ENCODE assay signal across 14 cellular contexts in genomic region chr1:161994153-161994814, GRCh38. TPM values are rescaled to one million over a fixed set of nuclear protein-coding genes. Genes with fewer than 3 reads are reported as not detected.
DNase-seq lines count a peak whose midpoint lies in the region; ATAC-seq and TF ChIP-seq lines count a peak whose summit lies in the region.
"Had no signal": no experiment of that assay in that cellular context is flagged by ENCODE, and none has a peak within 500 bp of the region (broad histone marks: within the 10 kb centered on the region; RNA-seq: fewer than 3 reads in every experiment).

No MANE protein-coding gene starts in this region.

- POLR2A ChIA-PET in activated CD8-positive, alpha-beta T cell treated with anti-CD3 and anti-CD28 coated beads for 36 hours (lab: Charles Lee) = interaction anchor here (1.0 kb wide), 1 partner anchor 10 kb away, joined by 3 read pairs; no protein-coding TSS in a partner anchor

- WGBS in tibial nerve, 2 donors = 19 to 21% methylated on average over 11 of the region's 11 CpGs

- H3K27me3 ChIP-seq in fibroblast of lung (ENCODE audit: control insufficient read depth, insufficient read depth, low read length) (no peaks in the 10 kb centered on the region), tibial nerve (no peaks in the 10 kb centered on the region), MG63 (no peaks in the 10 kb centered on the region)

- intact Hi-C loops in activated CD8-positive, alpha-beta T cell treated with anti-CD3 and anti-CD28 coated beads for 36 hours (cut with micrococcal nuclease) = no loop called here

- peaks cover 2% of the 10 kb centered on the region for H3K36me3 ChIP-seq in fibroblast of lung (ENCODE audit: control insufficient read depth, insufficient read depth, low read length)
- H3K36me3 ChIP-seq in tibial nerve = peaks cover 0 to 57% (median 0%) of the 10 kb centered on the region in 3 donors
- H3K36me3 ChIP-seq in MG63 = no peaks in the 10 kb centered on the region; the same call in 1 of the 2 replicates
- H3K36me3 ChIP-seq: prostate gland had no signal

- no peaks in the 10 kb centered on the region for H3K79me2 ChIP-seq in fibroblast of lung (ENCODE audit: control insufficient read depth, insufficient read depth, low read length)

- peak overlapping the region; percentile 30 for H3K4me2 ChIP-seq in fibroblast of lung (ENCODE audit: extremely low read depth, insufficient read depth, low read length)

- H3K27ac Mint-ChIP-seq in activated CD8-positive, alpha-beta T cell treated with anti-CD3 and anti-CD28 coated beads for 36 hours = no peak overlapping the region

- TF ChIP-seq POLR2A in tibial nerve (IDR thresholded peaks at IDR 0.05) = peak in 1 of 2 donors; percentile 29

- ATAC-seq in activated CD8-positive, alpha-beta T cell treated with anti-CD3 and anti-CD28 coated beads for 36 hours = no peak

- H3K9me3 Mint-ChIP-seq in activated CD8-positive, alpha-beta T cell treated with anti-CD3 and anti-CD28 coated beads for 36 hours = peaks cover 1% of the 10 kb centered on the region

- TF ChIP-seq EP300 in tibial nerve (IDR thresholded peaks at IDR 0.05) = peak; percentile 30 to 83

- H2AFZ ChIP-seq in fibroblast of lung (ENCODE audit: low read length) = no peak overlapping the region

- peaks cover 2% of the 10 kb centered on the region for H3K27me3 Mint-ChIP-seq in activated CD8-positive, alpha-beta T cell treated with anti-CD3 and anti-CD28 coated beads for 36 hours

- CTCF ChIA-PET in activated CD8-positive, alpha-beta T cell treated with anti-CD3 and anti-CD28 coated beads for 36 hours (lab: Charles Lee) = no interaction called here

- no peak overlapping the region for H3K9ac ChIP-seq in fibroblast of lung (ENCODE audit: insufficient read depth, low read length)

- H3K27ac ChIP-seq in fibroblast of lung (ENCODE audit: insufficient read depth, low read length) (no peak overlapping the region), tibial nerve (peak overlapping the region; percentile 5 to 90 (median 66))
- H3K27ac ChIP-seq: prostate gland had no signal

- no peaks in the 10 kb centered on the region for H3K36me3 Mint-ChIP-seq in activated CD8-positive, alpha-beta T cell treated with anti-CD3 and anti-CD28 coated beads for 36 hours (ENCODE audit: low read depth)

- H4K20me1 ChIP-seq in fibroblast of lung (ENCODE audit: control insufficient read depth, extremely low read depth, insufficient read depth, low read length) = no peaks in the 10 kb centered on the region

- no peak for TF ChIP-seq CTCF in fibroblast of lung (conservative IDR thresholded peaks at IDR 0.05 in 1 of 2, IDR thresholded peaks at IDR 0.05 in 1 of 2; ENCODE audit: low read depth in 1 of 2, low read length in 2 of 2)
- TF ChIP-seq CTCF in tibial nerve (IDR thresholded peaks at IDR 0.05) = peak in 1 of 5 experiments; percentile 10
- TF ChIP-seq CTCF in activated CD8-positive, alpha-beta T cell treated with anti-CD3 and anti-CD28 coated beads for 36 hours (IDR thresholded peaks at IDR 0.05) = no peak

- no peaks in the 10 kb centered on the region for H3K4me1 Mint-ChIP-seq in activated CD8-positive, alpha-beta T cell treated with anti-CD3 and anti-CD28 coated beads for 36 hours (ENCODE audit: low read depth)

- H3K4me1 ChIP-seq in fibroblast of lung (ENCODE audit: control insufficient read depth, extremely low read depth, insufficient read depth, low read length) = peaks cover under 1% of the 10 kb centered on the region
- H3K4me1 ChIP-seq in tibial nerve = peaks cover 0 to 40% (median 15%) of the 10 kb centered on the region in 4 donors
- H3K4me1 ChIP-seq: prostate gland had no signal

- H3K4me3 Mint-ChIP-seq in activated CD8-positive, alpha-beta T cell treated with anti-CD3 and anti-CD28 coated beads for 36 hours = no peak overlapping the region

- H3K4me3 ChIP-seq in fibroblast of lung (replicated peaks in 1 of 4; ENCODE audit: control extremely low read depth in 1 of 4, insufficient read depth in 1 of 4, low read depth in 3 of 4, low read length in 4 of 4) (no peak overlapping the region), tibial nerve (peak overlapping the region in 2 of 4 donors; percentile 12 to 15), MG63 (no peak overlapping the region)
- H3K4me3 ChIP-seq: lung, prostate gland had no signal

- H3K9me3 ChIP-seq in fibroblast of lung (ENCODE audit: control insufficient read depth, insufficient read depth, low read depth, low read length) = no peaks in the 10 kb centered on the region
- peaks cover 0 to 6% (median 0%) of the 10 kb centered on the region in 4 donors for H3K9me3 ChIP-seq in tibial nerve
- peaks cover 7% of the 10 kb centered on the region for H3K9me3 ChIP-seq in MG63
- H3K9me3 ChIP-seq: prostate gland had no signal

- DNase-seq in RPMI7951 (ENCODE audit: low read depth) = peak; percentile 98
- peak; percentile 55 to 85 for DNase-seq in fibroblast of lung (ENCODE audit: low read depth in 2 of 2)
- peak; percentile 24 for DNase-seq in mucosa of gallbladder (ENCODE audit: low spot score)
- DNase-seq in tibial nerve (ENCODE audit: low spot score in 2 of 2) = no peak
- DNase-seq in stimulated activated CD4-positive, alpha-beta T cell treated with anti-CD3 and anti-CD28 coated beads, Interleukin-15, amount 100 ng/mL, for 24 hours = no peak
- DNase-seq in NCI-H526 treated with DMSO at 0.1 percent for 48 hours (lab: John Stamatoyannopoulos, UW) = no peak
- DNase-seq in MG63 = no peak
- DNase-seq in activated CD8-positive, alpha-beta T cell treated with anti-CD3 and anti-CD28 coated beads for 36 hours = no peak
- DNase-seq: activated CD4-positive, alpha-beta T cell treated with anti-CD3 and anti-CD28 coated beads, Interleukin-2, amount 50 U/mL, for 4 hours; activated effector memory CD4-positive, alpha-beta T cell treated with anti-CD3 and anti-CD28 coated beads, Interleukin-2, amount 50 U/mL, for 16 hours; glutamatergic neuron; T-helper 9 cell had no signal

RNA-seq across cellular contexts. Expression of gene OLFML2B, which starts 29.4 kb away (rescaled TPM):
- total RNA-seq in RPMI7951 (2014; rRNA removed; shearing (Covaris generic)) = 15.0 and 20.3 TPM in 2 replicates
- total RNA-seq in fibroblast of lung (3.3 and 5.1 TPM in 2 replicates), mucosa of gallbladder (8.4 TPM), tibial nerve (10 to 100 TPM; 18.6 to 42.3 (median 20.9) TPM)
- 7.2 and 7.9 TPM in 2 replicates for polyA plus RNA-seq in fibroblast of lung
- polyA plus RNA-seq in fibroblast of lung (2012) = 18.9 and 20.4 TPM in 2 replicates
- 27.3 and 30.5 TPM in 2 replicates for polyA minus RNA-seq in fibroblast of lung (ENCODE audit: low replicate concordance)
- 0.20 TPM in 1 of 2 replicates, not detected in the other for total RNA-seq in MG63 (2014; rRNA removed; shearing (Covaris generic); ENCODE audit: low replicate concordance)
- total RNA-seq in activated CD8-positive, alpha-beta T cell treated with anti-CD3 and anti-CD28 coated beads for 36 hours = not detected

Comparison
In these comparisons a context has a peak if more than half of its experiments do, and no peak if none do; other contexts are left out.
1. DNase-seq: peak in RPMI7951 (single experiment), fibroblast of lung (2 of 2) and mucosa of gallbladder (single experiment); none in tibial nerve (0 of 2), stimulated activated CD4-positive, alpha-beta T cell treated with anti-CD3 and anti-CD28 coated beads, Interleukin-15, amount 100 ng/mL, for 24 hours (single experiment), NCI-H526 treated with DMSO at 0.1 percent for 48 hours (single experiment), MG63 (single experiment) and activated CD8-positive, alpha-beta T cell treated with anti-CD3 and anti-CD28 coated beads for 36 hours (single experiment).